ENCODE assay signal across 1 cellular context in the genomic region with DNA sequence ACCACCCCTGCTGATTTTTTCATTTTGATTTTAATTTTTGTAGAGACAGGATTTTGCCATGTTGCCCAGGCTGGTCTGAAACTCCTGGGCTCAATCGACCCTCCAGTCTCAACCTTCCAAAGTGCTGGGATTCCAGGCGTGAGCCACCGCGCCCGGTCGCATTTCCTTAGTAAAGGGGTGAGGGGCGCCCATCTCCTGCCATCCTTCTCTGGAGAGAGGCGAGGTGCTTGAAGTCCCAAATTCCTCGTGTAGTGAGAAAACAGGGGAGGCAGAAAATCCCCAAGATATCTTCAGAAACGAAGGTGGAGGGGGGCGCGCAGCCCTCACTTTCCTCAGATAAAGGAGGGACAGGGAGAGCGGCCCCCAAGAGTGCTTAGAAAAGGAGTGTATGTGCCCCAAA.
TF ChIP-seq lines count a peak whose summit lies in the region.

No MANE protein-coding gene starts in this region.

TF ChIP-seq in H1, 55 proteins besides CTCF, POLR2A, EP300 and RAD21 (continued from another document):
- TF ChIP-seq TEAD4 (IDR thresholded peaks at IDR 0.05; ENCODE audit: low read depth, low read length) = no peak
- no peak for TF ChIP-seq POU5F1 (IDR thresholded peaks at IDR 0.05; ENCODE audit: low read depth, low read length)
- TF ChIP-seq SRF (IDR thresholded peaks at IDR 0.05; ENCODE audit: low read depth, low read length) = no peak
- no peak for TF ChIP-seq KDM5A (IDR thresholded peaks at IDR 0.05; ENCODE audit: low read length)
- TF ChIP-seq TAF7 (optimal IDR thresholded peaks at IDR 0.05; ENCODE audit: borderline replicate concordance, low read depth, low read length) = no peak
- TF ChIP-seq, protein P1, sequence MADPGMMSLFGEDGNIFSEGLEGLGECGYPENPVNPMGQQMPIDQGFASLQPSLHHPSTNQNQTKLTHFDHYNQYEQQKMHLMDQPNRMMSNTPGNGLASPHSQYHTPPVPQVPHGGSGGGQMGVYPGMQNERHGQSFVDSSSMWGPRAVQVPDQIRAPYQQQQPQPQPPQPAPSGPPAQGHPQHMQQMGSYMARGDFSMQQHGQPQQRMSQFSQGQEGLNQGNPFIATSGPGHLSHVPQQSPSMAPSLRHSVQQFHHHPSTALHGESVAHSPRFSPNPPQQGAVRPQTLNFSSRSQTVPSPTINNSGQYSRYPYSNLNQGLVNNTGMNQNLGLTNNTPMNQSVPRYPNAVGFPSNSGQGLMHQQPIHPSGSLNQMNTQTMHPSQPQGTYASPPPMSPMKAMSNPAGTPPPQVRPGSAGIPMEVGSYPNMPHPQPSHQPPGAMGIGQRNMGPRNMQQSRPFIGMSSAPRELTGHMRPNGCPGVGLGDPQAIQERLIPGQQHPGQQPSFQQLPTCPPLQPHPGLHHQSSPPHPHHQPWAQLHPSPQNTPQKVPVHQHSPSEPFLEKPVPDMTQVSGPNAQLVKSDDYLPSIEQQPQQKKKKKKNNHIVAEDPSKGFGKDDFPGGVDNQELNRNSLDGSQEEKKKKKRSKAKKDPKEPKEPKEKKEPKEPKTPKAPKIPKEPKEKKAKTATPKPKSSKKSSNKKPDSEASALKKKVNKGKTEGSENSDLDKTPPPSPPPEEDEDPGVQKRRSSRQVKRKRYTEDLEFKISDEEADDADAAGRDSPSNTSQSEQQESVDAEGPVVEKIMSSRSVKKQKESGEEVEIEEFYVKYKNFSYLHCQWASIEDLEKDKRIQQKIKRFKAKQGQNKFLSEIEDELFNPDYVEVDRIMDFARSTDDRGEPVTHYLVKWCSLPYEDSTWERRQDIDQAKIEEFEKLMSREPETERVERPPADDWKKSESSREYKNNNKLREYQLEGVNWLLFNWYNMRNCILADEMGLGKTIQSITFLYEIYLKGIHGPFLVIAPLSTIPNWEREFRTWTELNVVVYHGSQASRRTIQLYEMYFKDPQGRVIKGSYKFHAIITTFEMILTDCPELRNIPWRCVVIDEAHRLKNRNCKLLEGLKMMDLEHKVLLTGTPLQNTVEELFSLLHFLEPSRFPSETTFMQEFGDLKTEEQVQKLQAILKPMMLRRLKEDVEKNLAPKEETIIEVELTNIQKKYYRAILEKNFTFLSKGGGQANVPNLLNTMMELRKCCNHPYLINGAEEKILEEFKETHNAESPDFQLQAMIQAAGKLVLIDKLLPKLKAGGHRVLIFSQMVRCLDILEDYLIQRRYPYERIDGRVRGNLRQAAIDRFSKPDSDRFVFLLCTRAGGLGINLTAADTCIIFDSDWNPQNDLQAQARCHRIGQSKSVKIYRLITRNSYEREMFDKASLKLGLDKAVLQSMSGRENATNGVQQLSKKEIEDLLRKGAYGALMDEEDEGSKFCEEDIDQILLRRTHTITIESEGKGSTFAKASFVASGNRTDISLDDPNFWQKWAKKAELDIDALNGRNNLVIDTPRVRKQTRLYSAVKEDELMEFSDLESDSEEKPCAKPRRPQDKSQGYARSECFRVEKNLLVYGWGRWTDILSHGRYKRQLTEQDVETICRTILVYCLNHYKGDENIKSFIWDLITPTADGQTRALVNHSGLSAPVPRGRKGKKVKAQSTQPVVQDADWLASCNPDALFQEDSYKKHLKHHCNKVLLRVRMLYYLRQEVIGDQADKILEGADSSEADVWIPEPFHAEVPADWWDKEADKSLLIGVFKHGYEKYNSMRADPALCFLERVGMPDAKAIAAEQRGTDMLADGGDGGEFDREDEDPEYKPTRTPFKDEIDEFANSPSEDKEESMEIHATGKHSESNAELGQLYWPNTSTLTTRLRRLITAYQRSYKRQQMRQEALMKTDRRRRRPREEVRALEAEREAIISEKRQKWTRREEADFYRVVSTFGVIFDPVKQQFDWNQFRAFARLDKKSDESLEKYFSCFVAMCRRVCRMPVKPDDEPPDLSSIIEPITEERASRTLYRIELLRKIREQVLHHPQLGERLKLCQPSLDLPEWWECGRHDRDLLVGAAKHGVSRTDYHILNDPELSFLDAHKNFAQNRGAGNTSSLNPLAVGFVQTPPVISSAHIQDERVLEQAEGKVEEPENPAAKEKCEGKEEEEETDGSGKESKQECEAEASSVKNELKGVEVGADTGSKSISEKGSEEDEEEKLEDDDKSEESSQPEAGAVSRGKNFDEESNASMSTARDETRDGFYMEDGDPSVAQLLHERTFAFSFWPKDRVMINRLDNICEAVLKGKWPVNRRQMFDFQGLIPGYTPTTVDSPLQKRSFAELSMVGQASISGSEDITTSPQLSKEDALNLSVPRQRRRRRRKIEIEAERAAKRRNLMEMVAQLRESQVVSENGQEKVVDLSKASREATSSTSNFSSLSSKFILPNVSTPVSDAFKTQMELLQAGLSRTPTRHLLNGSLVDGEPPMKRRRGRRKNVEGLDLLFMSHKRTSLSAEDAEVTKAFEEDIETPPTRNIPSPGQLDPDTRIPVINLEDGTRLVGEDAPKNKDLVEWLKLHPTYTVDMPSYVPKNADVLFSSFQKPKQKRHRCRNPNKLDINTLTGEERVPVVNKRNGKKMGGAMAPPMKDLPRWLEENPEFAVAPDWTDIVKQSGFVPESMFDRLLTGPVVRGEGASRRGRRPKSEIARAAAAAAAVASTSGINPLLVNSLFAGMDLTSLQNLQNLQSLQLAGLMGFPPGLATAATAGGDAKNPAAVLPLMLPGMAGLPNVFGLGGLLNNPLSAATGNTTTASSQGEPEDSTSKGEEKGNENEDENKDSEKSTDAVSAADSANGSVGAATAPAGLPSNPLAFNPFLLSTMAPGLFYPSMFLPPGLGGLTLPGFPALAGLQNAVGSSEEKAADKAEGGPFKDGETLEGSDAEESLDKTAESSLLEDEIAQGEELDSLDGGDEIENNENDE (IDR thresholded peaks at IDR 0.05; ENCODE audit: insufficient replicate concordance, low read length) = no peak
- TF ChIP-seq MAFK (IDR thresholded peaks at IDR 0.05; ENCODE audit: low read depth, low read length) = no peak
- no peak for TF ChIP-seq SP1 (IDR thresholded peaks at IDR 0.05; ENCODE audit: low read depth, low read length)
- TF ChIP-seq, protein P2, sequence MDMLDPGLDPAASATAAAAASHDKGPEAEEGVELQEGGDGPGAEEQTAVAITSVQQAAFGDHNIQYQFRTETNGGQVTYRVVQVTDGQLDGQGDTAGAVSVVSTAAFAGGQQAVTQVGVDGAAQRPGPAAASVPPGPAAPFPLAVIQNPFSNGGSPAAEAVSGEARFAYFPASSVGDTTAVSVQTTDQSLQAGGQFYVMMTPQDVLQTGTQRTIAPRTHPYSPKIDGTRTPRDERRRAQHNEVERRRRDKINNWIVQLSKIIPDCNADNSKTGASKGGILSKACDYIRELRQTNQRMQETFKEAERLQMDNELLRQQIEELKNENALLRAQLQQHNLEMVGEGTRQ (IDR thresholded peaks at IDR 0.05; ENCODE audit: low read length) = no peak
- TF ChIP-seq GTF2F1 (IDR thresholded peaks at IDR 0.05; ENCODE audit: borderline replicate concordance, low read depth, low read length) = no peak
- TF ChIP-seq SUZ12 (IDR thresholded peaks at IDR 0.05; ENCODE audit: low read length) = no peak
- TF ChIP-seq BCL11A (IDR thresholded peaks at IDR 0.05; ENCODE audit: low read depth in 2 of 2, low read length in 2 of 2) = no peak
- no peak for TF ChIP-seq POLR2AphosphoS5 (IDR thresholded peaks at IDR 0.05; ENCODE audit: low read depth, low read length)
- no peak for TF ChIP-seq HDAC2 (IDR thresholded peaks at IDR 0.05; ENCODE audit: borderline replicate concordance in 1 of 2, low read depth in 2 of 2, low read length in 2 of 2)
- no peak for TF ChIP-seq NANOG (IDR thresholded peaks at IDR 0.05; ENCODE audit: insufficient read depth, low read depth, low read length, poor library complexity, severe bottlenecking)
- TF ChIP-seq SIN3A (conservative IDR thresholded peaks at IDR 0.05 in 1 of 2, IDR thresholded peaks at IDR 0.05 in 1 of 2; ENCODE audit: low read depth in 1 of 2, low read length in 2 of 2) = no peak
- TF ChIP-seq RBBP5 (IDR thresholded peaks at IDR 0.05; ENCODE audit: borderline replicate concordance, low read depth, low read length) = no peak
